Comparison of ENCODE assay signal across 1 cellular context in the genomic region with DNA sequence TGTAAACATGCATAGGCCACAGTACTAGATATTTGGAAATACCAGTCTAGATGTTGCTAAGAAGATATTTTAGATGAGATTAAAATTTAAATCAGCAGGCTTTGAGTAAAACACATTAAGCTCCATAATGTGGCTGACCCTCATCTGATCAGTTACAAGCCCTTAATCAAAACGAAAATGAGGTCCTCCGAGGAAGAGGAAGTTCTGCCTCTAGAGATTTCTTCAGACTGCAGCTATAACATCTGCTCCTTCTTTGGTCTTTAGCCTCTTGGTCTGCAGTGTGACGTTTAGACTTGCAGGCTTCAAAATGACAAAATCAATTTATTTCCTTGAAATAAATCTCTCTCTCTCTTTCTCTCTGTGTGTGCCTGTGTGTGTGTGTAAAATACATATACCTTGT.
TF ChIP-seq lines count a peak whose summit lies in the region.

No MANE protein-coding gene starts in this region.

TF ChIP-seq in GM23338, 12 proteins besides CTCF, POLR2A, EP300 and RAD21 (continued from another document):
- TF ChIP-seq, protein P1, sequence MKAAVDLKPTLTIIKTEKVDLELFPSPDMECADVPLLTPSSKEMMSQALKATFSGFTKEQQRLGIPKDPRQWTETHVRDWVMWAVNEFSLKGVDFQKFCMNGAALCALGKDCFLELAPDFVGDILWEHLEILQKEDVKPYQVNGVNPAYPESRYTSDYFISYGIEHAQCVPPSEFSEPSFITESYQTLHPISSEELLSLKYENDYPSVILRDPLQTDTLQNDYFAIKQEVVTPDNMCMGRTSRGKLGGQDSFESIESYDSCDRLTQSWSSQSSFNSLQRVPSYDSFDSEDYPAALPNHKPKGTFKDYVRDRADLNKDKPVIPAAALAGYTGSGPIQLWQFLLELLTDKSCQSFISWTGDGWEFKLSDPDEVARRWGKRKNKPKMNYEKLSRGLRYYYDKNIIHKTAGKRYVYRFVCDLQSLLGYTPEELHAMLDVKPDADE (IDR thresholded peaks at IDR 0.05), result no peak
- TF ChIP-seq, protein P2, sequence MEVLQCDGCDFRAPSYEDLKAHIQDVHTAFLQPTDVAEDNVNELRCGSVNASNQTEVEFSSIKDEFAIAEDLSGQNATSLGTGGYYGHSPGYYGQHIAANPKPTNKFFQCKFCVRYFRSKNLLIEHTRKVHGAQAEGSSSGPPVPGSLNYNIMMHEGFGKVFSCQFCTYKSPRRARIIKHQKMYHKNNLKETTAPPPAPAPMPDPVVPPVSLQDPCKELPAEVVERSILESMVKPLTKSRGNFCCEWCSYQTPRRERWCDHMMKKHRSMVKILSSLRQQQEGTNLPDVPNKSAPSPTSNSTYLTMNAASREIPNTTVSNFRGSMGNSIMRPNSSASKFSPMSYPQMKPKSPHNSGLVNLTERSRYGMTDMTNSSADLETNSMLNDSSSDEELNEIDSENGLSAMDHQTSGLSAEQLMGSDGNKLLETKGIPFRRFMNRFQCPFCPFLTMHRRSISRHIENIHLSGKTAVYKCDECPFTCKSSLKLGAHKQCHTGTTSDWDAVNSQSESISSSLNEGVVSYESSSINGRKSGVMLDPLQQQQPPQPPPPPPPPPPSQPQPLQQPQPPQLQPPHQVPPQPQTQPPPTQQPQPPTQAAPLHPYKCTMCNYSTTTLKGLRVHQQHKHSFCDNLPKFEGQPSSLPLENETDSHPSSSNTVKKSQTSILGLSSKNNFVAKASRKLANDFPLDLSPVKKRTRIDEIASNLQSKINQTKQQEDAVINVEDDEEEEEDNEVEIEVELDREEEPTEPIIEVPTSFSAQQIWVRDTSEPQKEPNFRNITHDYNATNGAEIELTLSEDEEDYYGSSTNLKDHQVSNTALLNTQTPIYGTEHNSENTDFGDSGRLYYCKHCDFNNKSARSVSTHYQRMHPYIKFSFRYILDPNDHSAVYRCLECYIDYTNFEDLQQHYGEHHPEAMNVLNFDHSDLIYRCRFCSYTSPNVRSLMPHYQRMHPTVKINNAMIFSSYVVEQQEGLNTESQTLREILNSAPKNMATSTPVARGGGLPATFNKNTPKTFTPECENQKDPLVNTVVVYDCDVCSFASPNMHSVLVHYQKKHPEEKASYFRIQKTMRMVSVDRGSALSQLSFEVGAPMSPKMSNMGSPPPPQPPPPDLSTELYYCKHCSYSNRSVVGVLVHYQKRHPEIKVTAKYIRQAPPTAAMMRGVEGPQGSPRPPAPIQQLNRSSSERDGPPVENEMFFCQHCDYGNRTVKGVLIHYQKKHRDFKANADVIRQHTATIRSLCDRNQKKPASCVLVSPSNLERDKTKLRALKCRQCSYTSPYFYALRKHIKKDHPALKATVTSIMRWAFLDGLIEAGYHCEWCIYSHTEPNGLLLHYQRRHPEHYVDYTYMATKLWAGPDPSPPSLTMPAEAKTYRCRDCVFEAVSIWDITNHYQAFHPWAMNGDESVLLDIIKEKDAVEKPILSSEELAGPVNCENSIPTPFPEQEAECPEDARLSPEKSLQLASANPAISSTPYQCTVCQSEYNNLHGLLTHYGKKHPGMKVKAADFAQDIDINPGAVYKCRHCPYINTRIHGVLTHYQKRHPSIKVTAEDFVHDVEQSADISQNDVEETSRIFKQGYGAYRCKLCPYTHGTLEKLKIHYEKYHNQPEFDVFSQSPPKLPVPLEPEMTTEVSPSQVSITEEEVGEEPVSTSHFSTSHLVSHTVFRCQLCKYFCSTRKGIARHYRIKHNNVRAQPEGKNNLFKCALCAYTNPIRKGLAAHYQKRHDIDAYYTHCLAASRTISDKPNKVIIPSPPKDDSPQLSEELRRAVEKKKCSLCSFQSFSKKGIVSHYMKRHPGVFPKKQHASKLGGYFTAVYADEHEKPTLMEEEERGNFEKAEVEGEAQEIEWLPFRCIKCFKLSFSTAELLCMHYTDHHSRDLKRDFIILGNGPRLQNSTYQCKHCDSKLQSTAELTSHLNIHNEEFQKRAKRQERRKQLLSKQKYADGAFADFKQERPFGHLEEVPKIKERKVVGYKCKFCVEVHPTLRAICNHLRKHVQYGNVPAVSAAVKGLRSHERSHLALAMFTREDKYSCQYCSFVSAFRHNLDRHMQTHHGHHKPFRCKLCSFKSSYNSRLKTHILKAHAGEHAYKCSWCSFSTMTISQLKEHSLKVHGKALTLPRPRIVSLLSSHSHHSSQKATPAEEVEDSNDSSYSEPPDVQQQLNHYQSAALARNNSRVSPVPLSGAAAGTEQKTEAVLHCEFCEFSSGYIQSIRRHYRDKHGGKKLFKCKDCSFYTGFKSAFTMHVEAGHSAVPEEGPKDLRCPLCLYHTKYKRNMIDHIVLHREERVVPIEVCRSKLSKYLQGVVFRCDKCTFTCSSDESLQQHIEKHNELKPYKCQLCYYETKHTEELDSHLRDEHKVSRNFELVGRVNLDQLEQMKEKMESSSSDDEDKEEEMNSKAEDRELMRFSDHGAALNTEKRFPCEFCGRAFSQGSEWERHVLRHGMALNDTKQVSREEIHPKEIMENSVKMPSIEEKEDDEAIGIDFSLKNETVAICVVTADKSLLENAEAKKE (CRISPR knock-in tag; IDR thresholded peaks at IDR 0.05), result no peak
- TF ChIP-seq ZNF114 (CRISPR knock-in tag; IDR thresholded peaks at IDR 0.05) (no peak), STAT1 (IDR thresholded peaks at IDR 0.05; ENCODE audit: unreplicated experiment) (no peak), POLR2AphosphoS5 (IDR thresholded peaks at IDR 0.05; ENCODE audit: low read depth) (no peak), NANOG (IDR thresholded peaks at IDR 0.05; ENCODE audit: borderline replicate concordance) (no peak), EZH2 (IDR thresholded peaks at IDR 0.05; ENCODE audit: low read depth, unreplicated experiment) (no peak), EZH2phosphoT487 (IDR thresholded peaks at IDR 0.05; ENCODE audit: unreplicated experiment) (no peak), REST (IDR thresholded peaks at IDR 0.05; ENCODE audit: unreplicated experiment) (no peak), ZNF331 (CRISPR knock-in tag; IDR thresholded peaks at IDR 0.05; ENCODE audit: low read depth) (no peak)
